19 cellular contexts compared by ENCODE assay signal in the genomic region with DNA sequence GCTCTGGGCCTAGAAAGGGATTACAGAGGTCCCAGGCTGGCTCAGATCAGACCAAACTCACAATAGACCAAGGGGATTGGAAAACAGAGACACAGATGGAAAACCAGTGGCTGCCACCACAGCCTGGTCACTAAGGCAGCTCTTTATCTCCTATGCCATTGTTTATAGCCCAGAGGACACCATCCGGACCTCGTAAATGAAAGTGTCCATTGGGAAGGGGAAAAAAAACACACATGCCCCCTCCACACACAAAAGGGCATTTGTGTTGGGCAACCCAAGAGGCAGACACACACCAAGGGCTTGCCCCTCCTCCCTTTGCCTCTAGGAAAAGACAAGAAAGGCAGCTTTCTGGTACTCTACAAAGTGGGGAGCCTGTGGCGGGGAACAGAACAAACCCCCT.
DNase-seq lines count a peak whose midpoint lies in the region; ATAC-seq and TF ChIP-seq lines count a peak whose summit lies in the region.
"Had no signal": no experiment of that assay in that cellular context is flagged by ENCODE, and none has a peak within 500 bp of the region (broad histone marks: within the 10 kb centered on the region; RNA-seq: fewer than 3 reads in every experiment).

No MANE protein-coding gene starts in this region.

- H3K4me3 Mint-ChIP-seq in activated CD4-positive, alpha-beta memory T cell treated with anti-CD3 and anti-CD28 coated beads for 36 hours: no peak overlapping the region
- H3K4me3 Mint-ChIP-seq: activated CD4-positive, alpha-beta T cell treated with anti-CD3 and anti-CD28 coated beads, Interleukin-2, amount 10 ng/mL, durations not matched to agents 7 days and 5 days; effector memory CD8-positive, alpha-beta T cell; type B pancreatic cell had no signal

- CTCF ChIA-PET in activated CD4-positive, alpha-beta memory T cell treated with anti-CD3 and anti-CD28 coated beads for 36 hours (lab: Charles Lee): interaction anchor here (0.6 kb wide), 1 partner anchor 83 kb away, joined by 3 read pairs; no protein-coding TSS in a partner anchor

- H2AFZ ChIP-seq in MM.1S (ENCODE audit: low read length): no peak overlapping the region

- H4K20me1 ChIP-seq in MM.1S (ENCODE audit: insufficient read depth, low read length): no peaks in the 10 kb centered on the region

- H3K27ac ChIP-seq in MM.1S (ENCODE audit: low read length) (no peak overlapping the region), heart left ventricle (no peak overlapping the region)
- H3K27ac ChIP-seq: body of pancreas, C4-2B, prostate gland had no signal

- H3K9me3 ChIP-seq in MM.1S (replicated peaks; ENCODE audit: insufficient read depth, low read length): no peaks in the 10 kb centered on the region
- peaks cover 0 to 3% (median 0%) of the 10 kb centered on the region in 12 donors for H3K9me3 ChIP-seq in heart left ventricle
- H3K9me3 ChIP-seq: body of pancreas, mucosa of descending colon, prostate gland had no signal

- POLR2A ChIA-PET in activated CD4-positive, alpha-beta memory T cell treated with anti-CD3 and anti-CD28 coated beads for 36 hours (lab: Charles Lee): no interaction called here

- H3K36me3 ChIP-seq in MM.1S (replicated peaks; ENCODE audit: insufficient read depth, low read length) (no peaks in the 10 kb centered on the region), heart left ventricle (no peaks in the 10 kb centered on the region)
- H3K36me3 ChIP-seq: prostate gland had no signal

- H3K4me1 ChIP-seq in MM.1S (ENCODE audit: low read length) (peaks cover 8% of the 10 kb centered on the region), heart left ventricle (peaks cover 0 to 30% (median 13%) of the 10 kb centered on the region in 12 donors)
- H3K4me1 ChIP-seq: body of pancreas, prostate gland had no signal

- H3K9me3 Mint-ChIP-seq in activated CD4-positive, alpha-beta memory T cell treated with anti-CD3 and anti-CD28 coated beads for 36 hours: peaks cover 5% of the 10 kb centered on the region
- H3K9me3 Mint-ChIP-seq: effector memory CD8-positive, alpha-beta T cell had no signal

- H3K4me1 Mint-ChIP-seq in activated CD4-positive, alpha-beta memory T cell treated with anti-CD3 and anti-CD28 coated beads for 36 hours (ENCODE audit: low read depth): peaks cover 29% of the 10 kb centered on the region

- H3K27ac Mint-ChIP-seq in activated CD4-positive, alpha-beta memory T cell treated with anti-CD3 and anti-CD28 coated beads for 36 hours: peak overlapping the region; percentile 46
- H3K27ac Mint-ChIP-seq: activated CD4-positive, alpha-beta T cell treated with anti-CD3 and anti-CD28 coated beads, Interleukin-2, amount 10 ng/mL, durations not matched to agents 7 days and 5 days; effector memory CD8-positive, alpha-beta T cell; type B pancreatic cell had no signal

- H3K4me3 ChIP-seq in MM.1S (ENCODE audit: low read length) (no peak overlapping the region), heart left ventricle (no peak overlapping the region)
- H3K4me3 ChIP-seq: body of pancreas, mucosa of descending colon, prostate gland had no signal

- DNase-seq in activated CD4-positive, alpha-beta memory T cell treated with anti-CD3 and anti-CD28 coated beads for 36 hours: no peak
- peak; percentile 85 to 89 for DNase-seq in hippocampal formation (lab: John Stamatoyannopoulos, UW)
- DNase-seq in posterior cingulate gyrus: peak in 8 of 10 donors; percentile 46 to 94 (median 59)
- no peak for DNase-seq in ecto neural progenitor cell (ENCODE audit: low spot score)
- DNase-seq in MM.1S: no peak
- DNase-seq in stimulated activated CD4-positive, alpha-beta T cell treated with anti-CD3 and anti-CD28 coated beads, Interleukin-2, amount 100 ng/mL, for 48 hours: no peak
- DNase-seq in heart left ventricle: no peak
- DNase-seq: activated CD4-positive, alpha-beta T cell treated with anti-CD3 and anti-CD28 coated beads, Interleukin-2, amount 10 ng/mL, durations not matched to agents 7 days and 5 days; activated gamma-delta T cell; body of pancreas; effector memory CD8-positive, alpha-beta T cell; EL; mucosa of descending colon; NCI-H187 treated with DMSO at 0.1 percent for 48 hours; NCI-H526 had no signal

- H3K27me3 Mint-ChIP-seq in activated CD4-positive, alpha-beta memory T cell treated with anti-CD3 and anti-CD28 coated beads for 36 hours: no peaks in the 10 kb centered on the region
- H3K27me3 Mint-ChIP-seq: type B pancreatic cell had no signal

- ATAC-seq in GM21723 (IDR thresholded peaks at IDR 0.05; ENCODE audit: unreplicated experiment) (peak; percentile 26), heart left ventricle (no peak)
- ATAC-seq: body of pancreas; effector memory CD8-positive, alpha-beta T cell; mucosa of descending colon had no signal

- 69 to 80% (median 76%) methylated on average over 3 of the region's 3 CpGs for WGBS in heart left ventricle, 4 donors

- no peaks in the 10 kb centered on the region for H3F3A ChIP-seq in MM.1S (ENCODE audit: insufficient read depth, low read length)

- H3K36me3 Mint-ChIP-seq in activated CD4-positive, alpha-beta memory T cell treated with anti-CD3 and anti-CD28 coated beads for 36 hours: peaks cover 2% of the 10 kb centered on the region

- intact Hi-C loops in activated CD4-positive, alpha-beta memory T cell treated with anti-CD3 and anti-CD28 coated beads for 36 hours (cut with micrococcal nuclease): no loop called here
- intact Hi-C loops in posterior cingulate gyrus (cut with DNase I): no loop called here
- intact Hi-C loops in heart left ventricle (cut with DNase I): no loop called here

- H3K9me2 ChIP-seq in MM.1S (replicated peaks; ENCODE audit: insufficient read depth, low read length): no peaks in the 10 kb centered on the region

- H3K4me2 ChIP-seq in MM.1S (ENCODE audit: low read depth, low read length): no peak overlapping the region

- H3K27me3 ChIP-seq in MM.1S (replicated peaks; ENCODE audit: insufficient read depth, low read length) (no peaks in the 10 kb centered on the region), heart left ventricle (no peaks in the 10 kb centered on the region)
- H3K27me3 ChIP-seq: body of pancreas had no signal

- H3K9ac ChIP-seq in MM.1S (ENCODE audit: low read length): no peak overlapping the region

- H3K79me2 ChIP-seq in MM.1S (ENCODE audit: low read length): no peaks in the 10 kb centered on the region

- TF ChIP-seq CTCF in MM.1S (IDR thresholded peaks at IDR 0.05; ENCODE audit: low read length) (no peak), heart left ventricle (IDR thresholded peaks at IDR 0.05) (no peak)

- TF ChIP-seq POLR2A in heart left ventricle (IDR thresholded peaks at IDR 0.05): no peak

Comparison
In these comparisons a context has a peak if more than half of its experiments do, and no peak if none do; other contexts are left out.
1. DNase-seq: peak in hippocampal formation (2 of 2) and posterior cingulate gyrus (8 of 10); none in activated CD4-positive, alpha-beta memory T cell treated with anti-CD3 and anti-CD28 coated beads for 36 hours (single experiment), ecto neural progenitor cell (single experiment), MM.1S (single experiment), stimulated activated CD4-positive, alpha-beta T cell treated with anti-CD3 and anti-CD28 coated beads, Interleukin-2, amount 100 ng/mL, for 48 hours (0 of 2) and heart left ventricle (0 of 5).